ENCODE assay signal across 1 cellular context in genomic region chr6:43277643-43278523, GRCh38.
TF ChIP-seq lines count a peak whose summit lies in the region.

No MANE protein-coding gene starts in this region.

TF ChIP-seq in HepG2, 621 proteins besides CTCF, POLR2A, EP300 and RAD21 (continued from another document and continues in another):
- TF ChIP-seq, protein P1, sequence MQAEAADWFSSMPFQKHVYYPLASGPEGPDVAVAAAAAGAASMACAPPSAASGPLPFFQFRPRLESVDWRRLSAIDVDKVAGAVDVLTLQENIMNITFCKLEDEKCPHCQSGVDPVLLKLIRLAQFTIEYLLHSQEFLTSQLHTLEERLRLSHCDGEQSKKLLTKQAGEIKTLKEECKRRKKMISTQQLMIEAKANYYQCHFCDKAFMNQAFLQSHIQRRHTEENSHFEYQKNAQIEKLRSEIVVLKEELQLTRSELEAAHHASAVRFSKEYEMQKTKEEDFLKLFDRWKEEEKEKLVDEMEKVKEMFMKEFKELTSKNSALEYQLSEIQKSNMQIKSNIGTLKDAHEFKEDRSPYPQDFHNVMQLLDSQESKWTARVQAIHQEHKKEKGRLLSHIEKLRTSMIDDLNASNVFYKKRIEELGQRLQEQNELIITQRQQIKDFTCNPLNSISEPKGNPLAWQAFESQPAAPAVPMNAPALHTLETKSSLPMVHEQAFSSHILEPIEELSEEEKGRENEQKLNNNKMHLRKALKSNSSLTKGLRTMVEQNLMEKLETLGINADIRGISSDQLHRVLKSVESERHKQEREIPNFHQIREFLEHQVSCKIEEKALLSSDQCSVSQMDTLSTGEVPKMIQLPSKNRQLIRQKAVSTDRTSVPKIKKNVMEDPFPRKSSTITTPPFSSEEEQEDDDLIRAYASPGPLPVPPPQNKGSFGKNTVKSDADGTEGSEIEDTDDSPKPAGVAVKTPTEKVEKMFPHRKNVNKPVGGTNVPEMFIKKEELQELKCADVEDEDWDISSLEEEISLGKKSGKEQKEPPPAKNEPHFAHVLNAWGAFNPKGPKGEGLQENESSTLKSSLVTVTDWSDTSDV (CRISPR knock-in tag; IDR thresholded peaks at IDR 0.05), result 0 out of 2 replicates have a peak, but pooled peaks have one; percentile 19
- TF ChIP-seq ZNF230 (CRISPR knock-in tag; IDR thresholded peaks at IDR 0.05) (no peak), MLLT10 (CRISPR knock-in tag; IDR thresholded peaks at IDR 0.05) (no peak), NONO (IDR thresholded peaks at IDR 0.05) (no peak), NONO (CRISPR knock-in tag; conservative IDR thresholded peaks at IDR 0.05) (peak; percentile 6), ZNF276 (CRISPR knock-in tag; IDR thresholded peaks at IDR 0.05; ENCODE audit: low read depth) (no peak), PAWR (CRISPR knock-in tag; IDR thresholded peaks at IDR 0.05; ENCODE audit: borderline replicate concordance) (no peak), ZNF207 (IDR thresholded peaks at IDR 0.05; ENCODE audit: borderline replicate concordance) (no peak), ZNF567 (CRISPR knock-in tag; IDR thresholded peaks at IDR 0.05; ENCODE audit: borderline replicate concordance) (peak; percentile 93), ZNF572 (CRISPR knock-in tag; IDR thresholded peaks at IDR 0.05) (no peak), ZNF205 (CRISPR knock-in tag; IDR thresholded peaks at IDR 0.05) (no peak), ZNF451 (CRISPR knock-in tag; IDR thresholded peaks at IDR 0.05) (no peak; the same call in none of the 2 replicates), ZBTB49 (CRISPR knock-in tag; IDR thresholded peaks at IDR 0.05; ENCODE audit: borderline replicate concordance) (no peak), AGO2 (optimal IDR thresholded peaks at IDR 0.05; ENCODE audit: low read depth, low read length) (peak; percentile 91), E2F5 (CRISPR knock-in tag; conservative IDR thresholded peaks at IDR 0.05) (no peak), GLI4 (CRISPR knock-in tag; IDR thresholded peaks at IDR 0.05; ENCODE audit: borderline replicate concordance) (no peak), NR3C1 (CRISPR knock-in tag; IDR thresholded peaks at IDR 0.05) (no peak), ZNF30 (CRISPR knock-in tag; IDR thresholded peaks at IDR 0.05) (no peak), FOXO1 (CRISPR knock-in tag; IDR thresholded peaks at IDR 0.05) (peak; percentile 17; the same call in 1 of the 2 replicates), TSC22D2 (CRISPR knock-in tag; IDR thresholded peaks at IDR 0.05; ENCODE audit: borderline replicate concordance) (no peak), MEIS2 (CRISPR knock-in tag; IDR thresholded peaks at IDR 0.05) (no peak; the same call in 1 of the 2 replicates), PRPF4 (IDR thresholded peaks at IDR 0.05; ENCODE audit: low read depth, low read length, poor library complexity, severe bottlenecking) (no peak), ZNF382 (CRISPR knock-in tag; IDR thresholded peaks at IDR 0.05; ENCODE audit: borderline replicate concordance) (no peak), ZNF724P (CRISPR knock-in tag; IDR thresholded peaks at IDR 0.05; ENCODE audit: borderline replicate concordance) (0 out of 2 replicates have a peak, but pooled peaks have one; percentile 59), SP4 (CRISPR knock-in tag; IDR thresholded peaks at IDR 0.05) (no peak), ZNF333 (CRISPR knock-in tag; IDR thresholded peaks at IDR 0.05; ENCODE audit: borderline replicate concordance) (peak; percentile 91), ZBTB8A (CRISPR knock-in tag; IDR thresholded peaks at IDR 0.05; ENCODE audit: borderline replicate concordance, low read depth) (no peak), ZUFSP (CRISPR knock-in tag; IDR thresholded peaks at IDR 0.05; ENCODE audit: borderline replicate concordance) (no peak), CREM (IDR thresholded peaks at IDR 0.05) (no peak; the same call in 1 of the 2 replicates), CREM (CRISPR knock-in tag; IDR thresholded peaks at IDR 0.05) (no peak), ZNF564 (CRISPR knock-in tag; IDR thresholded peaks at IDR 0.05) (no peak; the same call in 1 of the 2 replicates), ZNF224 (CRISPR knock-in tag; IDR thresholded peaks at IDR 0.05) (peak; percentile 78; the same call in 1 of the 2 replicates), SMAD3 (CRISPR knock-in tag; IDR thresholded peaks at IDR 0.05) (peak; percentile 15), ATF6 (CRISPR knock-in tag; conservative IDR thresholded peaks at IDR 0.05) (no peak), FOSL1 (CRISPR knock-in tag; IDR thresholded peaks at IDR 0.05; ENCODE audit: borderline replicate concordance) (no peak), MNT (IDR thresholded peaks at IDR 0.05) (no peak), FOXO4 (CRISPR knock-in tag; conservative IDR thresholded peaks at IDR 0.05) (no peak), ZNF124 (CRISPR knock-in tag; IDR thresholded peaks at IDR 0.05) (no peak), MBD4 (IDR thresholded peaks at IDR 0.05; ENCODE audit: borderline replicate concordance, low read length) (no peak), ZNF790 (CRISPR knock-in tag; IDR thresholded peaks at IDR 0.05; ENCODE audit: borderline replicate concordance) (0 out of 2 replicates have a peak, but pooled peaks have one; percentile 8), ZSCAN31 (CRISPR knock-in tag; IDR thresholded peaks at IDR 0.05; ENCODE audit: low read depth) (no peak; the same call in 1 of the 2 replicates), KLF15 (CRISPR knock-in tag; IDR thresholded peaks at IDR 0.05; ENCODE audit: borderline replicate concordance) (no peak), SMYD3 (CRISPR knock-in tag; IDR thresholded peaks at IDR 0.05) (no peak), PRMT3 (CRISPR knock-in tag; IDR thresholded peaks at IDR 0.05; ENCODE audit: borderline replicate concordance, low read depth) (no peak; the same call in 1 of the 2 replicates), MTERF4 (CRISPR knock-in tag; IDR thresholded peaks at IDR 0.05) (no peak; the same call in 1 of the 2 replicates), HOXA9 (CRISPR knock-in tag; IDR thresholded peaks at IDR 0.05; ENCODE audit: borderline replicate concordance) (no peak)
- TF ChIP-seq, protein P2, sequence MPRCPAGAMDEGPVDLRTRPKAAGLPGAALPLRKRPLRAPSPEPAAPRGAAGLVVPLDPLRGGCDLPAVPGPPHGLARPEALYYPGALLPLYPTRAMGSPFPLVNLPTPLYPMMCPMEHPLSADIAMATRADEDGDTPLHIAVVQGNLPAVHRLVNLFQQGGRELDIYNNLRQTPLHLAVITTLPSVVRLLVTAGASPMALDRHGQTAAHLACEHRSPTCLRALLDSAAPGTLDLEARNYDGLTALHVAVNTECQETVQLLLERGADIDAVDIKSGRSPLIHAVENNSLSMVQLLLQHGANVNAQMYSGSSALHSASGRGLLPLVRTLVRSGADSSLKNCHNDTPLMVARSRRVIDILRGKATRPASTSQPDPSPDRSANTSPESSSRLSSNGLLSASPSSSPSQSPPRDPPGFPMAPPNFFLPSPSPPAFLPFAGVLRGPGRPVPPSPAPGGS (CRISPR knock-in tag; IDR thresholded peaks at IDR 0.05), result no peak; the same call in 1 of the 2 replicates
- TF ChIP-seq, protein P3, sequence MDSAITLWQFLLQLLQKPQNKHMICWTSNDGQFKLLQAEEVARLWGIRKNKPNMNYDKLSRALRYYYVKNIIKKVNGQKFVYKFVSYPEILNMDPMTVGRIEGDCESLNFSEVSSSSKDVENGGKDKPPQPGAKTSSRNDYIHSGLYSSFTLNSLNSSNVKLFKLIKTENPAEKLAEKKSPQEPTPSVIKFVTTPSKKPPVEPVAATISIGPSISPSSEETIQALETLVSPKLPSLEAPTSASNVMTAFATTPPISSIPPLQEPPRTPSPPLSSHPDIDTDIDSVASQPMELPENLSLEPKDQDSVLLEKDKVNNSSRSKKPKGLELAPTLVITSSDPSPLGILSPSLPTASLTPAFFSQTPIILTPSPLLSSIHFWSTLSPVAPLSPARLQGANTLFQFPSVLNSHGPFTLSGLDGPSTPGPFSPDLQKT (CRISPR knock-in tag; IDR thresholded peaks at IDR 0.05; ENCODE audit: borderline replicate concordance), result no peak
